In genomic region chr5:149015126-149015525, GRCh38 we compare ENCODE assay signal across 1 cellular context.
TF ChIP-seq lines count a peak whose summit lies in the region.

No MANE protein-coding gene starts in this region.

TF ChIP-seq in SK-N-SH treated with all-trans-retinoic acid at 6 μM for 48 hours, 23 proteins besides CTCF, POLR2A, EP300 and RAD21 (continued from another document):
- TF ChIP-seq POU6F1 (CRISPR knock-in tag; IDR thresholded peaks at IDR 0.05; ENCODE audit: borderline replicate concordance, low read depth), result no peak
- no peak for TF ChIP-seq TSHZ2 (CRISPR knock-in tag; IDR thresholded peaks at IDR 0.05)
- no peak for TF ChIP-seq ESRRG (CRISPR knock-in tag; IDR thresholded peaks at IDR 0.05)
- TF ChIP-seq GLIS3 (CRISPR knock-in tag; IDR thresholded peaks at IDR 0.05), result no peak
- TF ChIP-seq BACH2 (CRISPR knock-in tag; IDR thresholded peaks at IDR 0.05; ENCODE audit: borderline replicate concordance), result no peak
- TF ChIP-seq ZNF565 (CRISPR knock-in tag; conservative IDR thresholded peaks at IDR 0.05; ENCODE audit: low read depth), result no peak
